In genomic region chr3:132556467-132557159, GRCh38 we compare ENCODE assay signal across 16 cellular contexts. TPM values are rescaled to one million over a fixed set of nuclear protein-coding genes. Genes with fewer than 3 reads are reported as not detected.
DNase-seq lines count a peak whose midpoint lies in the region; ATAC-seq and TF ChIP-seq lines count a peak whose summit lies in the region.
"Had no signal": no experiment of that assay in that cellular context is flagged by ENCODE, and none has a peak within 500 bp of the region (broad histone marks: within the 10 kb centered on the region; RNA-seq: fewer than 3 reads in every experiment).

No MANE protein-coding gene starts in this region.

- 56% methylated on average over 9 of the region's 9 CpGs for WGBS in right cardiac atrium

- ATAC-seq in esophagus mucosa, result peak; percentile 10
- ATAC-seq in right cardiac atrium, result peak; percentile 56 to 73
- ATAC-seq in gastrocnemius medialis, result peak; percentile 54 to 56
- ATAC-seq in HG02588 (IDR thresholded peaks at IDR 0.05; ENCODE audit: unreplicated experiment), result no peak
- ATAC-seq in HG03342 (IDR thresholded peaks at IDR 0.05; ENCODE audit: unreplicated experiment), result no peak
- ATAC-seq: activated naive CD4-positive, alpha-beta T cell treated with anti-CD3 and anti-CD28 coated beads, Interleukin-2, amount 50 U/mL, for 72 hours had no signal

- no peak for TF ChIP-seq CTCF in gastrocnemius medialis (IDR thresholded peaks at IDR 0.05 in 4 of 5, conservative IDR thresholded peaks at IDR 0.05 in 1 of 5)
- TF ChIP-seq CTCF in WERI-Rb-1 (IDR thresholded peaks at IDR 0.05; ENCODE audit: low read depth, low read length), result no peak

- TF ChIP-seq POLR2A in gastrocnemius medialis (IDR thresholded peaks at IDR 0.05), result no peak

- H3K36me3 ChIP-seq in gastrocnemius medialis, result peaks cover 0 to 23% of the 10 kb centered on the region in 2 donors
- H3K36me3 ChIP-seq in WERI-Rb-1, result no peaks in the 10 kb centered on the region

- H3K27ac ChIP-seq in right cardiac atrium (ENCODE audit: low read length), result peak overlapping the region; percentile 62
- peak overlapping the region in 2 of 4 donors; percentile 15 for H3K27ac ChIP-seq in gastrocnemius medialis
- H3K27ac ChIP-seq in WERI-Rb-1, result no peak overlapping the region
- H3K27ac ChIP-seq: BLaER1 treated with 17β-estradiol and CSF1 and Interleukin-3, amounts not matched to agents 10 nM and 100 nM had no signal

- in situ Hi-C loops in KBM-7 (cut with MboI; ENCODE audit: low pct_unique_long_range_greater_than_20kb, low sequenced_read_pairs) (no loop called here), gastrocnemius medialis (cut with MboI; ENCODE audit: low sequenced_read_pairs in 4 of 4) (no loop called here)

- no peaks in the 10 kb centered on the region for H3K9me3 ChIP-seq in right cardiac atrium (ENCODE audit: control insufficient read depth, low read length)
- H3K9me3 ChIP-seq in gastrocnemius medialis, result no peaks in the 10 kb centered on the region
- H3K9me3 ChIP-seq in WERI-Rb-1 (ENCODE audit: severe bottlenecking), result no peaks in the 10 kb centered on the region
- H3K9me3 ChIP-seq: BLaER1 treated with 17β-estradiol and CSF1 and Interleukin-3, amounts not matched to agents 10 nM and 100 nM had no signal

- peaks cover 13% of the 10 kb centered on the region for H3K4me1 ChIP-seq in right cardiac atrium (ENCODE audit: control insufficient read depth, insufficient read depth, low read length)
- no peaks in the 10 kb centered on the region for H3K4me1 ChIP-seq in gastrocnemius medialis

- no peaks in the 10 kb centered on the region for H3K27me3 ChIP-seq in right cardiac atrium (ENCODE audit: control insufficient read depth, insufficient read depth)
- H3K27me3 ChIP-seq in gastrocnemius medialis, result no peaks in the 10 kb centered on the region
- H3K27me3 ChIP-seq in WERI-Rb-1 (ENCODE audit: insufficient read depth, low read depth, severe bottlenecking), result no peaks in the 10 kb centered on the region
- H3K27me3 ChIP-seq: BLaER1 treated with 17β-estradiol and CSF1 and Interleukin-3, amounts not matched to agents 10 nM and 100 nM had no signal

- DNase-seq in KBM-7 (peak; percentile 14), right cardiac atrium (peak; percentile 58 to 84 (median 80)), gastrocnemius medialis (peak in 1 of 2 donors; percentile 42), WERI-Rb-1 (no peak)
- DNase-seq: activated CD4-positive, alpha-beta T cell treated with anti-CD3 and anti-CD28 coated beads, Interleukin-2, amount 10 ng/mL, durations not matched to agents 7 days and 5 days; effector CD4-positive, alpha-beta T cell; immature natural killer cell; NCI-H1694; NCI-H510A; stimulated activated CD4-positive, alpha-beta T cell treated with anti-CD3 and anti-CD28 coated beads, Interleukin-2, amount 100 ng/mL, for 24 hours had no signal

- intact Hi-C loops in right cardiac atrium (cut with DNase I) (no loop called here), gastrocnemius medialis (cut with DNase I; ENCODE audit: low total_unique reads) (no loop called here)

- H3K4me3 ChIP-seq in right cardiac atrium (ENCODE audit: low read length), result no peak overlapping the region
- no peak overlapping the region for H3K4me3 ChIP-seq in gastrocnemius medialis
- no peak overlapping the region for H3K4me3 ChIP-seq in WERI-Rb-1 (ENCODE audit: low read depth, low read length)
- H3K4me3 ChIP-seq: BLaER1 treated with 17β-estradiol and CSF1 and Interleukin-3, amounts not matched to agents 10 nM and 100 nM had no signal

RNA-seq across cellular contexts. Expression of gene ACKR4, which starts 40.5 kb away (rescaled TPM):
- total RNA-seq in esophagus mucosa (not detected), right cardiac atrium (1 to 10 TPM; 5.2 to 8.5 (median 6.6) TPM), gastrocnemius medialis (not detected)
- 7.2 TPM for polyA plus RNA-seq in right cardiac atrium
- polyA plus RNA-seq: neural cell had no signal

Comparison
In these comparisons a context has a peak if more than half of its experiments do, and no peak if none do; other contexts are left out.
1. ATAC-seq: peak in esophagus mucosa (single experiment), right cardiac atrium (2 of 2) and gastrocnemius medialis (2 of 2); none in HG02588 (single experiment) and HG03342 (single experiment).